8 cellular contexts compared by ENCODE assay signal in the genomic region with DNA sequence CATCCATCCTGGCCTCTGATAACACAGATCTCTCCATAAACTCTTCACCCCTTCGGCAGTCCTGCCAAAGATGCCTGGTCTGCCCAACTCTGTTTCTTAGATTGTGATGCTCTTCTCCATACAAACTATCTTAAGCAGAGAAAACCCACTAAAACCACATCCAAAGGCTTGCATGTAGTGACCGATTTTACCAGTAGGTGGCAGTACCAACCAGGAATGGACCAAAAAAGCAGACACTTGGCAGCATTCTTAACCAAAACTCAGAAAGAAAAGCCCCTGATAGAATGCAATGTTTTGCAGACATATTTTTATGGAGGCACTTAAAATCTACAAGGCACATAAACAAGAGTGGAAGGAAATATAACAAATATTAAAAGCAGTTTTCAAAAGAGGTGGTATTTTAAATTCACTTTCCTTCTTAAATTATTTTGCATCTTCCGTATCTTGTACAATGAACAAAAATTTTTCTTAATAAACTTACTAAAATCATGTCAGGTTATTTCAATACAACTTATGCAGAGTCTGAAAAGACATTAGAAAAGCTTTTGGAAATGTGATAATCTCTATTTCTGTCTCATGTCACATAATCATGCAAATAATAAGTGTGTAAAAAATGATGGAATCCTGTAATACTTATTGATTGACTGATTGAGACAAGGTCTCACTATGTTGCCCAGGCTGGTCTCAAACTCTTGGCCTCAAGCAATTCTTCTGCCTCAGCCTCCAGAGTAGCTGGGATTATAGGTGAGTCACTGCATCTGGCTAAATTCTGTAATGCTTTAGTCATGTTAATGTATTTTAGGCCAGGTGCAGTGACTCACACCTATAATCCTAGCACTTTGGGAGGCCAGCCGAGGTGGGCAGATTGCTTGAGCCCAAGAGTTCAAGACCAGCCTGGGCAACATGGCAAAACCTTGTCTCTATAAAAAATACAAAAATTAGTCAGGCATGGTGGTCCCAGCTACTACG. TPM values are rescaled to one million over a fixed set of nuclear protein-coding genes. Genes with fewer than 3 reads are reported as not detected.
DNase-seq lines count a peak whose midpoint lies in the region; ATAC-seq and TF ChIP-seq lines count a peak whose summit lies in the region.

No MANE protein-coding gene starts in this region.

- TF ChIP-seq CTCF in AG10803 (conservative IDR thresholded peaks at IDR 0.05; ENCODE audit: low read length) (peak; percentile 93), epithelial cell of esophagus (IDR thresholded peaks at IDR 0.05; ENCODE audit: insufficient read depth, low read depth, low read length, missing control alignments) (peak; percentile 92)

- no peaks in the 10 kb centered on the region for H3K9me3 ChIP-seq in GM23248 (ENCODE audit: low read depth)

- H3K27me3 ChIP-seq in GM23248 (replicated peaks; ENCODE audit: insufficient read depth), result no peaks in the 10 kb centered on the region

- H3K9me2 ChIP-seq in GM23248 (ENCODE audit: insufficient read depth), result no peaks in the 10 kb centered on the region

- H3K27ac Mint-ChIP-seq in naive thymus-derived CD8-positive, alpha-beta T cell, result peak overlapping the region in 1 of 10 donors; percentile 75
- H3K27ac Mint-ChIP-seq in stimulated activated naive CD8-positive, alpha-beta T cell treated with anti-CD3 and anti-CD28 coated beads, Interleukin-15, amount 100 ng/mL, for 72 hours, result no peak overlapping the region

- WGBS in GM23248 (ENCODE audit: low coverage in 1 of 2, low lambda C conversion rate in 2 of 2, missing lambda C conversion rate in 2 of 2), 2 experiments, result 40 to 45% methylated on average over 5 of the region's 5 CpGs

- peaks cover 18% of the 10 kb centered on the region for H3K4me1 ChIP-seq in GM23248 (ENCODE audit: insufficient read depth)

- in situ Hi-C loops in GM23248 (cut with MboI), result loop anchor here (5.0 kb wide), 1 partner anchor 88 kb away; a partner anchor contains a TSS

- no peak overlapping the region for H3K27ac ChIP-seq in GM23248

- H3K36me3 ChIP-seq in GM23248 (ENCODE audit: low read depth), result peaks cover 26% of the 10 kb centered on the region

- H3K4me3 ChIP-seq in AG10803 (ENCODE audit: low read length), result no peak overlapping the region
- no peak overlapping the region for H3K4me3 ChIP-seq in GM23248
- H3K4me3 ChIP-seq in epithelial cell of esophagus (ENCODE audit: low read length), result no peak overlapping the region

- peak; percentile 87 for ATAC-seq in naive thymus-derived CD8-positive, alpha-beta T cell
- peak; percentile 57 for ATAC-seq in stimulated activated naive CD8-positive, alpha-beta T cell treated with anti-CD3 and anti-CD28 coated beads, Interleukin-15, amount 100 ng/mL, for 72 hours
- ATAC-seq in HG03139 (IDR thresholded peaks at IDR 0.05; ENCODE audit: unreplicated experiment), result no peak

- H3K36me3 Mint-ChIP-seq in naive thymus-derived CD8-positive, alpha-beta T cell, result peaks cover 0 to 2% (median 0%) of the 10 kb centered on the region in 3 donors

- peaks cover 23% of the 10 kb centered on the region for H3F3A ChIP-seq in GM23248 (ENCODE audit: insufficient read depth)

- peaks cover 23% of the 10 kb centered on the region for H3K79me2 ChIP-seq in GM23248 (ENCODE audit: insufficient read depth)

- H3K27me3 Mint-ChIP-seq in naive thymus-derived CD8-positive, alpha-beta T cell, result peaks cover 0 to 5% (median 2%) of the 10 kb centered on the region in 5 donors
- H3K27me3 Mint-ChIP-seq in stimulated activated naive CD8-positive, alpha-beta T cell treated with anti-CD3 and anti-CD28 coated beads, Interleukin-15, amount 100 ng/mL, for 72 hours, result peaks cover 8% of the 10 kb centered on the region

- H4K20me1 ChIP-seq in GM23248 (ENCODE audit: insufficient read depth), result no peaks in the 10 kb centered on the region

- DNase-seq in AG10803 (ENCODE audit: low read depth) (peak; percentile 65), GM23248 (peak; percentile 73), NOMO-1 treated with DMSO at 0.1 percent for 48 hours (lab: John Stamatoyannopoulos, UW; ENCODE audit: unreplicated experiment) (peak; percentile 58), epithelial cell of esophagus (ENCODE audit: low read depth) (peak; percentile 91)
- DNase-seq in activated CD8-positive, alpha-beta memory T cell treated with anti-CD3 and anti-CD28 coated beads, Interleukin-2, amount 50 U/mL, for 4 hours, result peak; percentile 72
- peak; percentile 50 to 86 (median 78) for DNase-seq in naive thymus-derived CD8-positive, alpha-beta T cell
- peak; percentile 63 to 68 for DNase-seq in stimulated activated naive CD8-positive, alpha-beta T cell treated with anti-CD3 and anti-CD28 coated beads, Interleukin-15, amount 100 ng/mL, for 72 hours

- no peaks in the 10 kb centered on the region for H3K9me3 Mint-ChIP-seq in naive thymus-derived CD8-positive, alpha-beta T cell
- H3K9me3 Mint-ChIP-seq in stimulated activated naive CD8-positive, alpha-beta T cell treated with anti-CD3 and anti-CD28 coated beads, Interleukin-15, amount 100 ng/mL, for 72 hours, result no peaks in the 10 kb centered on the region

- no peak overlapping the region for H2AFZ ChIP-seq in GM23248

- H3K4me1 Mint-ChIP-seq in naive thymus-derived CD8-positive, alpha-beta T cell, result peaks cover 2 to 6% (median 2%) of the 10 kb centered on the region in 4 donors
- no peaks in the 10 kb centered on the region for H3K4me1 Mint-ChIP-seq in stimulated activated naive CD8-positive, alpha-beta T cell treated with anti-CD3 and anti-CD28 coated beads, Interleukin-15, amount 100 ng/mL, for 72 hours

- H3K4me3 Mint-ChIP-seq in naive thymus-derived CD8-positive, alpha-beta T cell, result no peak overlapping the region
- H3K4me3 Mint-ChIP-seq in stimulated activated naive CD8-positive, alpha-beta T cell treated with anti-CD3 and anti-CD28 coated beads, Interleukin-15, amount 100 ng/mL, for 72 hours, result no peak overlapping the region

- POLR2A ChIA-PET in naive thymus-derived CD8-positive, alpha-beta T cell (lab: Charles Lee), result interaction anchor here (1.0 kb wide), 1 partner anchor 147 kb away, joined by 5 read pairs; no protein-coding TSS in a partner anchor

- no peak overlapping the region for H3K9ac ChIP-seq in GM23248

- H3K4me2 ChIP-seq in GM23248 (ENCODE audit: unreplicated experiment), result no peak overlapping the region

RNA-seq across cellular contexts. Expression of a gene that starts 29.4 kb away (rescaled TPM):
- 108 and 168 TPM in 2 replicates for total RNA-seq in GM23248 (2014; rRNA removed; shearing (Covaris generic))
- 44.9 and 50.3 TPM in 2 replicates for polyA plus RNA-seq in GM23248 (2016; fragmentation: Nextera tagmentation; extraction: Ambion mirVana)
- 1 to 10 TPM; 1.4 to 1.8 TPM for total RNA-seq in naive thymus-derived CD8-positive, alpha-beta T cell
- under 1 TPM; 0.33 to 0.43 (median 0.37) TPM for polyA plus RNA-seq in naive thymus-derived CD8-positive, alpha-beta T cell

Comparison
In these comparisons a context has a peak if more than half of its experiments do, and no peak if none do; other contexts are left out.
1. RNA of a gene that starts 29.4 kb away (total RNA-seq): 108 to 168 TPM in GM23248; 1.4 to 1.8 TPM in naive thymus-derived CD8-positive, alpha-beta T cell; every median in the first group is over 10 times any median in the second.
2. Peak in every context shown above with its lines, with median percentiles within 50 percentile points of each other: DNase-seq.